In the genomic region with DNA sequence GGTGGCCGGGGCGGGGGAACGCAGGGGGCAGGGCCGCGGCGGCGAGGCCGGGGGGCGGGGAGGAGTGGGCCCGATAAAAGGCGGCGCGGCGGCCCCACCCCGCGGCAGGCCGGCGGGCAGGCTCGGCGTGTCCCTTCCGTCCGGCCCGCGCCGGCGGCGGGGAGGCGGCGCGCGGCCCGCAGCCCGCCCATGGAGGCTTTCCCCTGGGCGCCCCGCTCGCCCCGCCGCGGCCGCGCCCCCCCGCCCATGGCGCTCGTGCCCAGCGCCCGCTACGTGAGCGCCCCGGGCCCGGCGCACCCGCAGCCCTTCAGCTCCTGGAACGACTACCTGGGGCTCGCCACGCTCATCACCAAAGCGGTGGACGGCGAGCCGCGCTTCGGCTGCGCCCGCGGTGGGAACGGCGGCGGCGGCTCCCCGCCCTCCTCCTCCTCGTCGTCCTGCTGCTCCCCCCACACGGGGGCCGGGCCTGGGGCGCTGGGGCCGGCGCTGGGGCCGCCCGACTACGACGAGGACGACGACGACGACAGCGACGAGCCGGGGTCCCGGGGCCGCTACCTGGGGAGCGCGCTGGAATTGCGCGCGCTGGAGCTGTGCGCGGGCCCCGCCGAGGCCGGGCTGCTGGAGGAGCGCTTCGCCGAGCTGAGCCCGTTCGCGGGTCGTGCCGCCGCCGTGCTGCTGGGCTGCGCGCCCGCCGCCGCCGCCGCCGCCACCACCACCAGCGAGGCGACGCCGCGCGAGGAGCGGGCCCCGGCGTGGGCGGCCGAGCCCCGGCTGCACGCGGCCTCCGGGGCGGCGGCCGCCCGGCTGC, we compare ENCODE assay signal across 8 cellular contexts. TPM values are rescaled to one million over a fixed set of nuclear protein-coding genes. Genes with fewer than 3 reads are reported as not detected.
DNase-seq lines count a peak whose midpoint lies in the region; ATAC-seq, FAIRE-seq and TF ChIP-seq lines count a peak whose summit lies in the region.

A gene with protein sequence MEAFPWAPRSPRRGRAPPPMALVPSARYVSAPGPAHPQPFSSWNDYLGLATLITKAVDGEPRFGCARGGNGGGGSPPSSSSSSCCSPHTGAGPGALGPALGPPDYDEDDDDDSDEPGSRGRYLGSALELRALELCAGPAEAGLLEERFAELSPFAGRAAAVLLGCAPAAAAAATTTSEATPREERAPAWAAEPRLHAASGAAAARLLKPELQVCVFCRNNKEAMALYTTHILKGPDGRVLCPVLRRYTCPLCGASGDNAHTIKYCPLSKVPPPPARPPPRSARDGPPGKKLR (plus strand): TSS at position 102 of the 808 bp plus-strand sequence. CDS start 88 bp downstream, at position 190.

- CTCF ChIA-PET in A549 (lab: Yijun Ruan, JAX) = interaction anchor here (0.6 to 2.7 kb wide), 8 partner anchors 9 to 462 kb away, joined by 3 to 16 read pairs (median 3); no protein-coding TSS in a partner anchor

- H3K36me3 Mint-ChIP-seq in T-helper 1 cell treated with Interleukin-12 subunit alpha and Interleukin-12 subunit beta and Interleukin-4 antibody, amounts not matched to agents 30 μg/mL and 1 μg/mL, for 36 hours (ENCODE audit: low read depth) = peaks cover 22% of the 10 kb centered on the region

- DNase-seq in A549 (ENCODE audit: low read depth in 1 of 2, low spot score in 1 of 2) = peak; percentile 37 to 40
- no peak for DNase-seq in transverse colon
- no peak for DNase-seq in effector CD4-positive, alpha-beta T cell

- in situ Hi-C loops in transverse colon (cut with MboI; ENCODE audit: low pct_ligation_motif_present in 1 of 4, low pct_unique_long_range_greater_than_20kb in 1 of 4, low sequenced_read_pairs in 3 of 4) = loop anchor here in 1 of 4 donors (25.0 kb wide), 1 partner anchor 107 kb away; no protein-coding TSS in a partner anchor

- H3K27me3 Mint-ChIP-seq in T-helper 1 cell treated with Interleukin-12 subunit alpha and Interleukin-12 subunit beta and Interleukin-4 antibody, amounts not matched to agents 30 μg/mL and 1 μg/mL, for 36 hours (ENCODE audit: low read depth) = peaks cover 13% of the 10 kb centered on the region

- peaks cover 29% of the 10 kb centered on the region for H3K4me1 ChIP-seq in A549
- H3K4me1 ChIP-seq in duodenal mucosa (ENCODE audit: control insufficient read depth in 1 of 2, insufficient read depth in 2 of 2, low read length in 2 of 2) = peaks cover 4 to 6% of the 10 kb centered on the region in 2 donors
- peaks cover 10% of the 10 kb centered on the region for H3K4me1 ChIP-seq in mucosa of stomach (ENCODE audit: control insufficient read depth, insufficient read depth, low read length)
- peaks cover 5 to 30% (median 21%) of the 10 kb centered on the region in 4 donors for H3K4me1 ChIP-seq in transverse colon

- peak within 1 kb of the TSS; percentile 25 for H3K9ac ChIP-seq in duodenal mucosa (ENCODE audit: low read depth in 1 of 2, low read length in 2 of 2)
- H3K9ac ChIP-seq in mucosa of stomach (ENCODE audit: low read length) = peak within 1 kb of the TSS; percentile 17

- H3K27ac Mint-ChIP-seq in T-helper 1 cell treated with Interleukin-12 subunit alpha and Interleukin-12 subunit beta and Interleukin-4 antibody, amounts not matched to agents 30 μg/mL and 1 μg/mL, for 36 hours = no peak within 1 kb of the TSS

- WGBS in A549 (ENCODE audit: missing lambda C conversion rate) = under 1% methylated on average over 23 of the region's 136 CpGs
- 0% methylated on average over 4 of the region's 136 CpGs; no CpG with 5 or more reads in 1 of the 2 donors for WGBS in transverse colon (ENCODE audit: low coverage in 1 of 2), 2 donors

- TF ChIP-seq RAD21 in A549 (conservative IDR thresholded peaks at IDR 0.05 in 1 of 2, IDR thresholded peaks at IDR 0.05 in 1 of 2) = no peak

- H3K27me3 ChIP-seq in duodenal mucosa (ENCODE audit: control insufficient read depth in 1 of 2, insufficient read depth in 2 of 2, low read length in 2 of 2) = peaks cover 0 to 3% of the 10 kb centered on the region in 2 donors
- H3K27me3 ChIP-seq in mucosa of stomach (ENCODE audit: control insufficient read depth, insufficient read depth, low read length) = no peaks in the 10 kb centered on the region
- H3K27me3 ChIP-seq in transverse colon = no peaks in the 10 kb centered on the region

- H3K4me1 Mint-ChIP-seq in T-helper 1 cell treated with Interleukin-12 subunit alpha and Interleukin-12 subunit beta and Interleukin-4 antibody, amounts not matched to agents 30 μg/mL and 1 μg/mL, for 36 hours (ENCODE audit: low read depth) = peaks cover 22% of the 10 kb centered on the region

- H3K27ac ChIP-seq in A549 (peak within 1 kb of the TSS; percentile 82 to 85), duodenal mucosa (ENCODE audit: low read depth, low read length) (peak within 1 kb of the TSS; percentile 14), transverse colon (peak within 1 kb of the TSS; percentile 70 to 84 (median 76))

- peak; percentile 95 for TF ChIP-seq POLR2A in A549 (IDR thresholded peaks at IDR 0.05; ENCODE audit: low read length)
- no peak for TF ChIP-seq POLR2A in transverse colon (IDR thresholded peaks at IDR 0.05)

- ATAC-seq in A549 (peak; percentile 14 to 61), GM19025 (IDR thresholded peaks at IDR 0.05; ENCODE audit: low read depth, unreplicated experiment) (peak; percentile 19), HG03097 (IDR thresholded peaks at IDR 0.05; ENCODE audit: low FRiP score, unreplicated experiment) (peak; percentile 28)

- peak within 1 kb of the TSS; percentile 95 for H3K4me2 ChIP-seq in A549

- TF ChIP-seq EP300 in A549 (IDR thresholded peaks at IDR 0.05) (no peak), transverse colon (IDR thresholded peaks at IDR 0.05; ENCODE audit: low read depth) (no peak)

- no peaks in the 10 kb centered on the region for H3K9me3 ChIP-seq in A549
- H3K9me3 ChIP-seq in duodenal mucosa (ENCODE audit: control insufficient read depth in 1 of 2, low read length in 2 of 2) = no peaks in the 10 kb centered on the region
- no peaks in the 10 kb centered on the region for H3K9me3 ChIP-seq in mucosa of stomach (ENCODE audit: control insufficient read depth, low read length)
- no peaks in the 10 kb centered on the region for H3K9me3 ChIP-seq in transverse colon

- TF ChIP-seq CTCF in A549 (IDR thresholded peaks at IDR 0.05) (no peak), transverse colon (IDR thresholded peaks at IDR 0.05) (no peak)

- H3K36me3 ChIP-seq in duodenal mucosa (ENCODE audit: control insufficient read depth in 1 of 2, insufficient read depth in 2 of 2, low read length in 2 of 2) (peaks cover 12 to 19% of the 10 kb centered on the region in 2 donors), mucosa of stomach (ENCODE audit: control insufficient read depth, insufficient read depth, low read length) (peaks cover 6% of the 10 kb centered on the region), transverse colon (peaks cover 0 to 20% (median 8%) of the 10 kb centered on the region in 4 donors)

- H3K4me3 Mint-ChIP-seq in T-helper 1 cell treated with Interleukin-12 subunit alpha and Interleukin-12 subunit beta and Interleukin-4 antibody, amounts not matched to agents 30 μg/mL and 1 μg/mL, for 36 hours = peak within 1 kb of the TSS; percentile 78

- POLR2A ChIA-PET in A549 (lab: Yijun Ruan, JAX) = interaction anchor here (0.8 to 4.0 kb wide), 6 partner anchors 23 to 288 kb away, joined by 3 to 29 read pairs (median 4); a partner anchor contains a TSS

- intact Hi-C loops in transverse colon (cut with DNase I; ENCODE audit: low total_unique reads) = loop anchor here (10.0 kb wide), 1 partner anchor 465 kb away; no protein-coding TSS in a partner anchor

- FAIRE-seq in A549 (lab: Jason Lieb, UNC) = no peak

- H3K4me3 ChIP-seq in A549 (peak within 1 kb of the TSS; percentile 83), duodenal mucosa (ENCODE audit: low read depth in 1 of 2, low read length in 2 of 2) (peak within 1 kb of the TSS; percentile 65 to 68), mucosa of stomach (ENCODE audit: low read length) (peak within 1 kb of the TSS; percentile 22), transverse colon (peak within 1 kb of the TSS; percentile 56 to 74 (median 62))

- H3K9me3 Mint-ChIP-seq in T-helper 1 cell treated with Interleukin-12 subunit alpha and Interleukin-12 subunit beta and Interleukin-4 antibody, amounts not matched to agents 30 μg/mL and 1 μg/mL, for 36 hours = no peaks in the 10 kb centered on the region

TF ChIP-seq in A549, 52 proteins besides CTCF, POLR2A, EP300 and RAD21 (continues in another document):
- TF ChIP-seq, protein P1, sequence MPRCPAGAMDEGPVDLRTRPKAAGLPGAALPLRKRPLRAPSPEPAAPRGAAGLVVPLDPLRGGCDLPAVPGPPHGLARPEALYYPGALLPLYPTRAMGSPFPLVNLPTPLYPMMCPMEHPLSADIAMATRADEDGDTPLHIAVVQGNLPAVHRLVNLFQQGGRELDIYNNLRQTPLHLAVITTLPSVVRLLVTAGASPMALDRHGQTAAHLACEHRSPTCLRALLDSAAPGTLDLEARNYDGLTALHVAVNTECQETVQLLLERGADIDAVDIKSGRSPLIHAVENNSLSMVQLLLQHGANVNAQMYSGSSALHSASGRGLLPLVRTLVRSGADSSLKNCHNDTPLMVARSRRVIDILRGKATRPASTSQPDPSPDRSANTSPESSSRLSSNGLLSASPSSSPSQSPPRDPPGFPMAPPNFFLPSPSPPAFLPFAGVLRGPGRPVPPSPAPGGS (IDR thresholded peaks at IDR 0.05) = peak; percentile 89; the same call in 2 of the 3 replicates
- TF ChIP-seq MYC (IDR thresholded peaks at IDR 0.05; ENCODE audit: borderline replicate concordance, low read length) = no peak
- no peak for TF ChIP-seq GATA3 (IDR thresholded peaks at IDR 0.05; ENCODE audit: borderline replicate concordance)
- peak; percentile 7; the same call in 1 of the 3 replicates for TF ChIP-seq SMC3 (IDR thresholded peaks at IDR 0.05)
- TF ChIP-seq FOSB (CRISPR knock-in tag; IDR thresholded peaks at IDR 0.05) = no peak
- no peak for TF ChIP-seq RFX5 (IDR thresholded peaks at IDR 0.05)
- no peak for TF ChIP-seq JUNB (IDR thresholded peaks at IDR 0.05)
- TF ChIP-seq RCOR1 (IDR thresholded peaks at IDR 0.05; ENCODE audit: low read depth, low read length) = no peak
- TF ChIP-seq RARB (CRISPR knock-in tag; IDR thresholded peaks at IDR 0.05) = no peak
- TF ChIP-seq, protein P2, sequence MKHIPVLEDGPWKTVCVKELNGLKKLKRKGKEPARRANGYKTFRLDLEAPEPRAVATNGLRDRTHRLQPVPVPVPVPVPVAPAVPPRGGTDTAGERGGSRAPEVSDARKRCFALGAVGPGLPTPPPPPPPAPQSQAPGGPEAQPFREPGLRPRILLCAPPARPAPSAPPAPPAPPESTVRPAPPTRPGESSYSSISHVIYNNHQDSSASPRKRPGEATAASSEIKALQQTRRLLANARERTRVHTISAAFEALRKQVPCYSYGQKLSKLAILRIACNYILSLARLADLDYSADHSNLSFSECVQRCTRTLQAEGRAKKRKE (CRISPR knock-in tag; IDR thresholded peaks at IDR 0.05; ENCODE audit: low read depth) = no peak
- TF ChIP-seq CEBPB (IDR thresholded peaks at IDR 0.05) = no peak

RNA-seq across cellular contexts. Expression of the gene that starts here (rescaled TPM):
- polyA plus RNA-seq in A549 (2011; rRNA removed) (2.7 and 2.9 TPM in 2 replicates), A549 (2017; fragmentation: RNase III; extraction: RNeasy Plus Mini Kit Qiagen cat#74134 plus additional on column Dnase treatment) (1.4 to 1.7 TPM (median 1.7 TPM) in 3 replicates)
- polyA plus RNA-seq in A549 (2012; cell fraction: cytosol; rRNA removed) = 1.6 and 2.7 TPM in 2 replicates
- 0.69 and 1.2 TPM in 2 replicates for polyA plus RNA-seq in A549 (2012; cell fraction: nucleus; rRNA removed)
- 0.33 and 0.34 TPM in 2 replicates for polyA minus RNA-seq in A549 (2011; rRNA and poly(A)+ RNA removed)
- total RNA-seq in transverse colon = 1 to 10 TPM in 2 of 4 donors, under 1 TPM in 2; 0.20 to 7.1 (median 1.9) TPM

Comparison
In these comparisons a context has a peak if more than half of its experiments do, and no peak if none do; other contexts are left out.
1. DNase-seq: peak in A549 (2 of 2); none in transverse colon (single experiment) and effector CD4-positive, alpha-beta T cell (single experiment).
2. H3K27ac ChIP-seq: peak in every context shown above with its lines; median percentile 84 in A549; 76 in transverse colon; 14 in duodenal mucosa.
3. H3K4me3 ChIP-seq: peak in every context shown above with its lines; median percentile 83 in A549; 66 in duodenal mucosa; 62 in transverse colon; 22 in mucosa of stomach.
4. Peak in every context shown above with its lines, with median percentiles within 50 percentile points of each other: ATAC-seq.